Comparison of ENCODE assay signal across 7 cellular contexts in the genomic region with DNA sequence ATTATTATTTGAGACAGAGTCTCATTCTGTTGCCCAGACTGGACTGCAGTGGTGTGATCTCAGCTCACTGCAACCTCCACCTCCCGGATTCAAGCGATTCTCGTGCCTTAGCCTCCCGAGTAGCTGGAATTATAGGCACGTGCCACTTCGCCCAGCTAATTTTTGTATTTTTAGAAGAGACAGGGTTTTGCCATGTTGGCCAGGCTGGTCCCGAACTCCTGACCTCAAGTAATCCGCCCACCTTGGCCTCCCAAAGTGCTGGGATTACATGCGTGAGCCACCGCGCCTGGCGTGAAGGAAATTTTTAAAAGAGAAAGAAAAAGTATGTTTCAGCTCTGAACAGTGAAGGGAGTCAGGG. TPM values are rescaled to one million over a fixed set of nuclear protein-coding genes. Genes with fewer than 3 reads are reported as not detected.
DNase-seq lines count a peak whose midpoint lies in the region; ATAC-seq, FAIRE-seq and TF ChIP-seq lines count a peak whose summit lies in the region.
"Not testable (repeated sequence)": the region's sequence is repeated elsewhere in the genome, so short reads cannot be mapped to it uniquely, and the experiment has no call there.

No MANE protein-coding gene starts in this region.

- not testable (repeated sequence) for H3K27me3 Mint-ChIP-seq in Caco-2 (ENCODE audit: insufficient read depth, unreplicated experiment); astrocyte (ENCODE audit: low read depth, unreplicated experiment)

- POLR2A ChIA-PET in Caco-2 (lab: Charles Lee); Panc1 (lab: Charles Lee): not testable (repeated sequence)

- TF ChIP-seq POLR2A in esophagus muscularis mucosa (IDR thresholded peaks at IDR 0.05; ENCODE audit: low read depth); stomach (IDR thresholded peaks at IDR 0.05): not testable (repeated sequence)

- H3K27ac ChIP-seq in Panc1 (ENCODE audit: low read length) (peak overlapping the region; percentile 65; the same call in 1 of the 2 replicates), esophagus muscularis mucosa (replicated peaks in 1 of 4) (peak overlapping the region; percentile 49 to 60 (median 56)), liver (ENCODE audit: low read depth in 1 of 2, low read length in 2 of 2) (peak overlapping the region; percentile 22 to 51), parathyroid adenoma (peak overlapping the region; percentile 52), stomach (peak overlapping the region in 4 of 5 donors; percentile 6 to 77 (median 34))
- not testable (repeated sequence) for H3K27ac ChIP-seq in astrocyte (ENCODE audit: low read depth, low read length)

- not testable (repeated sequence) for H2AFZ ChIP-seq in astrocyte (ENCODE audit: low read depth, low read length); parathyroid adenoma

- WGBS in esophagus muscularis mucosa = 76% methylated on average over 12 of the region's 12 CpGs
- 84% methylated on average over 12 of the region's 12 CpGs for WGBS in liver
- 82 to 87% (median 85%) methylated on average over 12 of the region's 12 CpGs for whole genome bisulfite sequencing in stomach, 5 donors

- not testable (repeated sequence) for TF ChIP-seq CTCF in Caco-2 (IDR thresholded peaks at IDR 0.05; ENCODE audit: insufficient read depth in 1 of 2, low read depth in 1 of 2, low read length in 1 of 2, severe bottlenecking in 1 of 2, unreplicated experiment in 1 of 2); Panc1 (IDR thresholded peaks at IDR 0.05); astrocyte (IDR thresholded peaks at IDR 0.05; ENCODE audit: insufficient read depth, low read depth, low read length); esophagus muscularis mucosa (IDR thresholded peaks at IDR 0.05); liver (IDR thresholded peaks at IDR 0.05; ENCODE audit: low read depth, low read length, missing input control); parathyroid adenoma (IDR thresholded peaks at IDR 0.05); stomach (IDR thresholded peaks at IDR 0.05)

- peaks cover 35% of the 10 kb centered on the region for H3K4me1 ChIP-seq in Caco-2
- H3K4me1 ChIP-seq in Panc1 (ENCODE audit: control insufficient read depth, insufficient read depth, low read length) = peaks cover 50% of the 10 kb centered on the region
- H3K4me1 ChIP-seq in astrocyte (ENCODE audit: insufficient read depth, low read length) = peaks cover 31% of the 10 kb centered on the region
- peaks cover 61 to 68% (median 66%) of the 10 kb centered on the region in 4 donors for H3K4me1 ChIP-seq in esophagus muscularis mucosa
- peaks cover 7 to 23% (median 15%) of the 10 kb centered on the region in 4 donors for H3K4me1 ChIP-seq in liver (ENCODE audit: control insufficient read depth in 4 of 4, insufficient read depth in 4 of 4, low read length in 3 of 4)
- not testable (repeated sequence) for H3K4me1 ChIP-seq in parathyroid adenoma
- peaks cover 17 to 52% (median 33%) of the 10 kb centered on the region in 4 donors for H3K4me1 ChIP-seq in stomach

- H4K20me1 ChIP-seq in astrocyte (ENCODE audit: insufficient read depth, low read length) = not testable (repeated sequence)

- peak overlapping the region; percentile 30 for H3K4me2 ChIP-seq in astrocyte (ENCODE audit: low read length)
- H3K4me2 ChIP-seq in parathyroid adenoma (ENCODE audit: low read length) = not testable (repeated sequence)

- TF ChIP-seq RAD21 in liver (IDR thresholded peaks at IDR 0.05) = not testable (repeated sequence)

- H3K36me3 ChIP-seq in Caco-2 (ENCODE audit: control insufficient read depth, insufficient read depth, low read length); Panc1 (ENCODE audit: control insufficient read depth, insufficient read depth, low read length); astrocyte (ENCODE audit: insufficient read depth, low read length); liver (ENCODE audit: control insufficient read depth in 4 of 4, insufficient read depth in 3 of 4, low read depth in 1 of 4, low read length in 3 of 4); parathyroid adenoma (ENCODE audit: control insufficient read depth, insufficient read depth, low read length): not testable (repeated sequence)
- H3K36me3 ChIP-seq in esophagus muscularis mucosa = peaks cover 0 to 26% (median 21%) of the 10 kb centered on the region in 4 donors
- H3K36me3 ChIP-seq in stomach = peaks cover 15 to 33% (median 31%) of the 10 kb centered on the region in 4 donors

- in situ Hi-C loops in Panc1 (cut with HindIII; ENCODE audit: low pct_unique_long_range_greater_than_20kb, low sequenced_read_pairs) = not testable (repeated sequence)

- H3K27ac Mint-ChIP-seq in Caco-2 (ENCODE audit: unreplicated experiment) (peak overlapping the region; percentile 73), astrocyte (ENCODE audit: unreplicated experiment) (peak overlapping the region; percentile 53)

- FAIRE-seq in astrocyte (lab: Jason Lieb, UNC) = not testable (repeated sequence)

- CTCF ChIA-PET in Caco-2 (lab: Charles Lee); Panc1 (lab: Charles Lee): not testable (repeated sequence)

- BruUV-seq in Caco-2 (replicated peaks; lab: Mats Ljungman, UMichigan); Panc1 (replicated peaks; lab: Mats Ljungman, UMichigan): not testable (repeated sequence)

- H3K27me3 ChIP-seq in Caco-2 (replicated peaks; ENCODE audit: control insufficient read depth, insufficient read depth, low read length); Panc1 (ENCODE audit: control insufficient read depth, insufficient read depth, low read length); astrocyte (ENCODE audit: insufficient read depth, low read length); esophagus muscularis mucosa; liver (ENCODE audit: control insufficient read depth in 4 of 4, insufficient read depth in 4 of 4, low read length in 3 of 4); parathyroid adenoma (ENCODE audit: control insufficient read depth, insufficient read depth, low read length); stomach: not testable (repeated sequence)

- not testable (repeated sequence) for H3K9me3 ChIP-seq in Caco-2; Panc1 (ENCODE audit: control insufficient read depth, insufficient read depth, low read depth, low read length); astrocyte (ENCODE audit: insufficient read depth, low read depth, low read length); esophagus muscularis mucosa; liver (ENCODE audit: control insufficient read depth in 4 of 4, low read length in 3 of 4); parathyroid adenoma (ENCODE audit: control insufficient read depth, low read length); stomach

- not testable (repeated sequence) for H3K4me3 ChIP-seq in Caco-2 (ENCODE audit: low read depth, low read length); Panc1 (ENCODE audit: low read depth in 2 of 2, low read length in 2 of 2); astrocyte (ENCODE audit: insufficient read depth, low read depth, low read length); liver (ENCODE audit: low read depth in 1 of 3, low read length in 3 of 3); parathyroid adenoma (ENCODE audit: low read depth, low read length); stomach
- peak overlapping the region in 3 of 4 donors; percentile 9 to 30 (median 17) for H3K4me3 ChIP-seq in esophagus muscularis mucosa

- H3K79me2 ChIP-seq in astrocyte (ENCODE audit: insufficient read depth, low read length) (peaks cover 78% of the 10 kb centered on the region), parathyroid adenoma (peaks cover 21% of the 10 kb centered on the region)

- DNase-seq in Caco-2; Panc1 (ENCODE audit: low read depth, low spot score); astrocyte (ENCODE audit: low read depth); esophagus muscularis mucosa (ENCODE audit: extremely low spot score); stomach: not testable (repeated sequence)

- intact Hi-C loops in Caco-2 (cut with micrococcal nuclease; ENCODE audit: unreplicated experiment); Panc1 (cut with micrococcal nuclease; ENCODE audit: unreplicated experiment); esophagus muscularis mucosa (cut with DNase I); stomach (cut with DNase I; ENCODE audit: low total_unique reads): not testable (repeated sequence)

- peaks cover 44% of the 10 kb centered on the region for H3K4me1 Mint-ChIP-seq in Caco-2 (ENCODE audit: low read depth, unreplicated experiment)
- H3K4me1 Mint-ChIP-seq in astrocyte (ENCODE audit: low read depth, unreplicated experiment) = peaks cover 48% of the 10 kb centered on the region

- H3K4me3 Mint-ChIP-seq in Caco-2 (ENCODE audit: unreplicated experiment); astrocyte (ENCODE audit: unreplicated experiment): not testable (repeated sequence)

- not testable (repeated sequence) for H3K9me3 Mint-ChIP-seq in Caco-2 (ENCODE audit: unreplicated experiment); astrocyte (ENCODE audit: unreplicated experiment)

- peaks cover 52% of the 10 kb centered on the region for H3K36me3 Mint-ChIP-seq in Caco-2 (ENCODE audit: insufficient read depth, unreplicated experiment)
- H3K36me3 Mint-ChIP-seq in astrocyte (ENCODE audit: low read depth, unreplicated experiment) = peaks cover 12% of the 10 kb centered on the region

- ATAC-seq in Panc1 = not testable (repeated sequence)

- not testable (repeated sequence) for TF ChIP-seq EP300 in esophagus muscularis mucosa (IDR thresholded peaks at IDR 0.05); stomach (IDR thresholded peaks at IDR 0.05)

- not testable (repeated sequence) for H3K9ac ChIP-seq in astrocyte (ENCODE audit: low read length); liver (ENCODE audit: low read depth in 1 of 2, low read length in 2 of 2); parathyroid adenoma

RNA-seq across cellular contexts. Expression of a gene that starts 35.5 kb away (rescaled TPM):
- total RNA-seq in Caco-2 (2022) (134 and 142 TPM in 2 replicates), Panc1 (2021; ENCODE audit: unreplicated experiment) (113 TPM), astrocyte (71.2 and 75.2 TPM in 2 replicates), esophagus muscularis mucosa (10 to 100 TPM; 33.6 to 44.9 (median 38.4) TPM), liver (10 to 100 TPM; 21.0 to 21.9 TPM), stomach (100 to 1,000 TPM in 2 of 5 donors, 10 to 100 TPM in 3; 30.3 to 414 (median 74.9) TPM)
- polyA plus RNA-seq in Panc1 (2012; ENCODE audit: insufficient read length) = 75.4 TPM
- polyA plus RNA-seq in liver (10 to 100 TPM in 1 of 2 donors, 1 to 10 TPM in 1; 9.7 to 11.3 TPM), stomach (10 to 100 TPM; 18.4 to 22.7 (median 20.5) TPM)
